Comparison of ENCODE assay signal across 35 cellular contexts in genomic region chr15:96293446-96293845, GRCh38. TPM values are rescaled to one million over a fixed set of nuclear protein-coding genes. Genes with fewer than 3 reads are reported as not detected.
"Had no signal": no experiment of that assay in that cellular context is flagged by ENCODE, and none has a peak within 500 bp of the region (broad histone marks: within the 10 kb centered on the region; RNA-seq: fewer than 3 reads in every experiment).

No MANE protein-coding gene starts in this region.

- H3K27me3 Mint-ChIP-seq: activated naive CD4-positive, alpha-beta T cell treated with anti-CD3 and anti-CD28 coated beads, Interleukin-2, amount 10 ng/mL, durations not matched to agents 7 days and 5 days had no signal

- FAIRE-seq: TTC549 had no signal

- H3K4me3 ChIP-seq: colonic mucosa, SJCRH30, SK-N-MC had no signal

- H3K36me3 Mint-ChIP-seq: activated naive CD4-positive, alpha-beta T cell treated with anti-CD3 and anti-CD28 coated beads, Interleukin-2, amount 10 ng/mL, durations not matched to agents 7 days and 5 days; activated naive CD8-positive, alpha-beta T cell had no signal

- H3K27ac ChIP-seq: brain microvascular endothelial cell, colonic mucosa, SJCRH30, SK-N-MC had no signal

- DNase-seq: activated CD4-positive, alpha-beta memory T cell treated with anti-CD3 and anti-CD28 coated beads for 36 hours; activated CD4-positive, alpha-beta T cell treated with anti-CD3 and anti-CD28 coated beads for 36 hours; activated CD4-positive, alpha-beta T cell treated with anti-CD3 and anti-CD28 coated beads, Interleukin-2, amount 50 U/mL, for 1 hour; activated CD8-positive, alpha-beta memory T cell treated with anti-CD3 and anti-CD28 coated beads, Interleukin-2, amount 50 U/mL, for 4 hours; activated naive CD4-positive, alpha-beta T cell treated with anti-CD3 and anti-CD28 coated beads, Interleukin-2, amount 10 ng/mL, durations not matched to agents 7 days and 5 days; activated naive CD8-positive, alpha-beta T cell treated with anti-CD3 and anti-CD28 coated beads, Interleukin-2, amount 50 U/mL, for 24 hours; activated T-cell treated with anti-CD3 and anti-CD28 coated beads for 4 hours; activated T-cell treated with anti-CD3 and anti-CD28 coated beads, Interleukin-2, amount 50 U/mL, for 4 hours; anterior cingulate cortex; brain microvascular endothelial cell; central memory CD4-positive, alpha-beta T cell; colonic mucosa; NCI-H1092 treated with DMSO at 0.1 percent for 48 hours; NCI-H1417; NCI-H146; NCI-H187 treated with DMSO at 0.1 percent for 48 hours; NCI-H2081; NCI-H2171 treated with DMSO at 0.1 percent for 48 hours; NCI-H2227 treated with DMSO at 0.1 percent for 48 hours; NCI-H446; NCI-H510A treated with DMSO at 0.1 percent for 48 hours; NCI-H526 treated with DMSO at 0.1 percent for 48 hours; NCI-H82; SHP77; SJCRH30; T1000 had no signal

- H3K4me3 Mint-ChIP-seq: activated CD4-positive, alpha-beta memory T cell treated with anti-CD3 and anti-CD28 coated beads for 36 hours; activated CD4-positive, alpha-beta T cell treated with anti-CD3 and anti-CD28 coated beads for 36 hours; activated naive CD4-positive, alpha-beta T cell treated with anti-CD3 and anti-CD28 coated beads, Interleukin-2, amount 10 ng/mL, durations not matched to agents 7 days and 5 days; activated naive CD8-positive, alpha-beta T cell; activated naive CD8-positive, alpha-beta T cell treated with anti-CD3 and anti-CD28 coated beads, Interleukin-2, amount 50 U/mL, for 24 hours; activated T-cell treated with anti-CD3 and anti-CD28 coated beads, Interleukin-2, amount 50 U/mL, for 4 hours; activated T-helper 1 cell treated with anti-CD3 and anti-CD28 coated beads, Interleukin-12 subunit alpha, Interleukin-12 subunit beta, Interleukin-2, Interleukin-4 antibody, amounts not matched to agents 30 ng/mL and 10 ng/mL and 1 ng/mL, durations not matched to agents 14 hours and 24 hours and 36 hours; WTC11 had no signal

- H3K27me3 ChIP-seq: brain microvascular endothelial cell, colonic mucosa, SJCRH30 had no signal

- H3K36me3 ChIP-seq: brain microvascular endothelial cell, colonic mucosa, SJCRH30 had no signal

- H3K27ac Mint-ChIP-seq: activated CD4-positive, alpha-beta memory T cell treated with anti-CD3 and anti-CD28 coated beads for 36 hours; activated CD4-positive, alpha-beta T cell treated with anti-CD3 and anti-CD28 coated beads for 36 hours; activated naive CD4-positive, alpha-beta T cell treated with anti-CD3 and anti-CD28 coated beads, Interleukin-2, amount 10 ng/mL, durations not matched to agents 7 days and 5 days; activated naive CD8-positive, alpha-beta T cell; activated naive CD8-positive, alpha-beta T cell treated with anti-CD3 and anti-CD28 coated beads, Interleukin-2, amount 50 U/mL, for 24 hours; activated T-helper 1 cell treated with anti-CD3 and anti-CD28 coated beads, Interleukin-12 subunit alpha, Interleukin-12 subunit beta, Interleukin-2, Interleukin-4 antibody, amounts not matched to agents 30 ng/mL and 10 ng/mL and 1 ng/mL, durations not matched to agents 14 hours and 24 hours and 36 hours; WTC11 had no signal

- H3K4me1 ChIP-seq: colonic mucosa, SJCRH30 had no signal

- H3K4me1 Mint-ChIP-seq: activated CD4-positive, alpha-beta T cell treated with anti-CD3 and anti-CD28 coated beads for 36 hours; activated naive CD4-positive, alpha-beta T cell treated with anti-CD3 and anti-CD28 coated beads, Interleukin-2, amount 10 ng/mL, durations not matched to agents 7 days and 5 days; activated naive CD8-positive, alpha-beta T cell treated with anti-CD3 and anti-CD28 coated beads, Interleukin-2, amount 50 U/mL, for 24 hours had no signal

- H3K9me3 ChIP-seq: colonic mucosa had no signal

- ATAC-seq: activated CD4-positive, alpha-beta T cell treated with anti-CD3 and anti-CD28 coated beads for 36 hours; activated CD4-positive, CD25-positive, alpha-beta regulatory T cell treated with anti-CD3 and anti-CD28 coated beads, Interleukin-2, amount 50 U/mL, for 24 hours; activated naive CD8-positive, alpha-beta T cell treated with anti-CD3 and anti-CD28 coated beads, Interleukin-2, amount 50 U/mL, for 24 hours; activated T-cell treated with anti-CD3 and anti-CD28 coated beads, Interleukin-2, amount 50 U/mL, for 4 hours; Panc1; WTC11 had no signal

RNA-seq across cellular contexts. Expression of gene NR2F2, which starts 37.1 kb away (rescaled TPM):
- total RNA-seq: activated CD4-positive, alpha-beta memory T cell treated with anti-CD3 and anti-CD28 coated beads for 36 hours; activated CD4-positive, alpha-beta T cell treated with anti-CD3 and anti-CD28 coated beads for 36 hours; activated T-helper 1 cell treated with anti-CD3 and anti-CD28 coated beads, Interleukin-12 subunit alpha, Interleukin-12 subunit beta, Interleukin-2, Interleukin-4 antibody, amounts not matched to agents 30 ng/mL and 10 ng/mL and 1 ng/mL, durations not matched to agents 14 hours and 24 hours and 36 hours; T-helper 1 cell treated with Interleukin-12 subunit alpha and Interleukin-12 subunit beta and Interleukin-4 antibody, amounts not matched to agents 30 ng/mL and 1 ng/mL, for 36 hours; T-helper 2 cell treated with Interferon-gamma antibody and Interleukin-4, amounts not matched to agents 100 ng/mL and 5 ng/mL, for 36 hours had no signal
